In the genomic region with DNA sequence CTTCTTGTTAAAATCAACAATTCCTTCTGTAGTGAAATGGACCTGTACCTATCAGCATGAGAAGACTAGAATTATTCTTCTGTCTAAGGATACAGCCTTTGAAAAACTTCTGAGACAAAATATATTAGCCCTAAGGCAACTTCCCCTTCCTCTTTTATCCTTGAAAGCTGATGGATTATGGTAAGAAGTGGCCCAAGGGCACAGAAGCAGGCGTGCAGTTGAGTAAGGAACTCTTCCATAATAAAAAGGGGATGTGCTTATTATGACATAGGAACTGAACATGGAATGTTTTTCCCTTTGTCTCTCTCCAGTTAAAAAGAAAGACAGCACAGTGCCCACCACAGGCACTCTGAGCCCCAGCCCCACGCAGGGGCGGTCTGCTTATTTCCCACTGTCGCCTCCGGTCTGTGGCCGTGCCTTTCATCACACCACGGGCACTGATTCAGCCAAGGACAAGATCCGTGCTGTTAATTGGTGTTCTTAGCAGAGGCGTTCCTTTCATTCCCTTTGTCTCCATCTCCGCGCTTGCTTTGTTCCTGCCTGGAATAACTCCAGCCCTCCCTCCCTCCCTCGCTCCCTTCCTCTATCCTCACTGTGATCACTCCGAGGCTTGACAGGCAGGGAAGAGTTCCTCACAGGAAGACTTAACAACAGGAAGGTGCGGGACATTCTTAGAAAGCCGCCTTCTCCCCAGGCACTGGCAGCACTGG, we compare ENCODE assay signal across 11 cellular contexts.
DNase-seq lines count a peak whose midpoint lies in the region; ATAC-seq and TF ChIP-seq lines count a peak whose summit lies in the region.
"Had no signal": no experiment of that assay in that cellular context is flagged by ENCODE, and none has a peak within 500 bp of the region (broad histone marks: within the 10 kb centered on the region; RNA-seq: fewer than 3 reads in every experiment).

No MANE protein-coding gene starts in this region.

- H3K27ac ChIP-seq in caudate nucleus (ENCODE audit: low read depth, low read length) (peak overlapping the region; percentile 84), vagina (peak overlapping the region; percentile 21), Karpas-422 (ENCODE audit: low read length) (no peak overlapping the region)
- H3K27ac ChIP-seq: BLaER1 had no signal

- H3K36me3 ChIP-seq in vagina (no peaks in the 10 kb centered on the region), Karpas-422 (ENCODE audit: insufficient read depth, low read length) (no peaks in the 10 kb centered on the region)

- H2AFZ ChIP-seq in Karpas-422 (ENCODE audit: low read length) = no peak overlapping the region

- no peak overlapping the region for H3K4me3 ChIP-seq in vagina
- H3K4me3 ChIP-seq in Karpas-422 (ENCODE audit: low read length) = no peak overlapping the region
- H3K4me3 ChIP-seq: BLaER1, spleen had no signal

- no peaks in the 10 kb centered on the region for H3K27me3 ChIP-seq in vagina
- no peaks in the 10 kb centered on the region for H3K27me3 ChIP-seq in Karpas-422 (ENCODE audit: low read length)
- H3K27me3 ChIP-seq: BLaER1, spleen had no signal

- intact Hi-C loops in Right ventricle myocardium inferior (cut with DNase I) (loop anchor here (5.0 kb wide), 1 partner anchor 38 kb away; no protein-coding TSS in a partner anchor), cardiac septum (cut with DNase I) (no loop called here), vagina (cut with DNase I) (no loop called here), posterior vena cava (cut with DNase I) (no loop called here)

- H3K4me1 ChIP-seq in vagina (peaks cover 63% of the 10 kb centered on the region), Karpas-422 (ENCODE audit: low read length) (no peaks in the 10 kb centered on the region)

- no peak overlapping the region for H3K9ac ChIP-seq in Karpas-422 (ENCODE audit: low read length)
- H3K9ac ChIP-seq: BLaER1 had no signal

- H3K9me3 ChIP-seq in vagina = no peaks in the 10 kb centered on the region
- no peaks in the 10 kb centered on the region for H3K9me3 ChIP-seq in Karpas-422 (ENCODE audit: low read length)
- H3K9me3 ChIP-seq: BLaER1, spleen had no signal

- ATAC-seq in Right ventricle myocardium inferior = peak; percentile 9

- no peaks in the 10 kb centered on the region for H3K9me2 ChIP-seq in Karpas-422 (replicated peaks; ENCODE audit: insufficient read depth, low read length)

- TF ChIP-seq POLR2A in vagina (IDR thresholded peaks at IDR 0.05) = no peak

- no peaks in the 10 kb centered on the region for H3K79me2 ChIP-seq in Karpas-422 (ENCODE audit: low read length)

- no peak for TF ChIP-seq CTCF in vagina (IDR thresholded peaks at IDR 0.05)

- DNase-seq in Right ventricle myocardium inferior (ENCODE audit: missing footprints) = no peak
- DNase-seq in cardiac septum (ENCODE audit: low spot score) = no peak
- DNase-seq in caudate nucleus (lab: John Stamatoyannopoulos, UW) = peak in 41 of 61 donors; percentile 13 to 87 (median 54)
- peak; percentile 51 for DNase-seq in iris pigment epithelial cell (ENCODE audit: low read depth)
- no peak for DNase-seq in vagina (ENCODE audit: extremely low spot score in 2 of 2)
- DNase-seq in Karpas-422 = no peak
- DNase-seq in SW480 (ENCODE audit: low spot score) = no peak
- no peak for DNase-seq in posterior vena cava (ENCODE audit: low spot score)
- DNase-seq: activated B cell treated with CpG ODN at 0.5 μM for 24 hours, spleen had no signal

- no peaks in the 10 kb centered on the region for H4K20me1 ChIP-seq in Karpas-422 (ENCODE audit: insufficient read depth, low read depth, low read length)

- no peak overlapping the region for H3K4me2 ChIP-seq in Karpas-422 (ENCODE audit: low read depth, low read length, poor library complexity, severe bottlenecking)
- H3K4me2 ChIP-seq: BLaER1 had no signal

Comparison
In these comparisons a context has a peak if more than half of its experiments do, and no peak if none do; other contexts are left out.
1. DNase-seq: peak in caudate nucleus (41 of 61) and iris pigment epithelial cell (single experiment); none in Right ventricle myocardium inferior (single experiment), cardiac septum (single experiment), vagina (0 of 2), Karpas-422 (single experiment), SW480 (single experiment) and posterior vena cava (single experiment).